In the genomic region with DNA sequence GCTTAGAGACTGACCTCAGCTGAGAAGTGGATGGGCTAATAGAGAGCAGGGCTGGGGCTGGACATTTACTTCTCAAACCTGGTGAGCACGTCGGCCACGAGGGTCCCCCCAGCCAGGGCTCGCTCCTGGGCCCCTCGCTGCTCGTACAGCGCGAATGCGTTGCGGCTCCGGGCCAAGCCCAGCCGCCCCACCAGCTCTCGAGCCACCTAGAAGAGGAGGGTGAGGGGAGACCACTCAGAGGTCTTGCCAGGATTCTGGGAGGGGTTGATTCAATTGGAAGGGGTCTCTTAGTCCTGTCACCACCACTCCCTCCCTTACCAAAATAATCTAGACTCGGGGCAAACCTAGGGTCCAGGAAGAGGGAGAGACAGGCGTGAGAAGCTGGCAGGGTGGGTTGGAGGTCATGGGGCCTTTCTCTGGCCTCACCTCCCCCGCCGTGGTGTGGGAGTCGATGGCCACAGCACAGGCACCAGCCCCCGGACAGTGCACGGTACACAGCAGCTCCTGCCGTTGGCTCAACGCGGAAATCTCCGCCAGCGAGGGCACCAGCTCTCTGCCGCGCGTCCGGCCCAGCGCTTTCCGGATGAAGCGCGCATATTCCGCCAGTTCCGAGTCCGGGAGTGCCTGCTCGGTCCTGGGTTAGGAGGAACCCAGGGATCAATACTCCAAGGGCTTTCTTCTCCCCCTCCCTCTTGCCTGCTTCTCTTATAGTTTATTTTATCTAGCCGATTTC, we compare ENCODE assay signal across 1 cellular context.
TF ChIP-seq lines count a peak whose summit lies in the region.

No MANE protein-coding gene starts in this region.

TF ChIP-seq in GM23338, 12 proteins besides CTCF, POLR2A, EP300 and RAD21:
- TF ChIP-seq EZH2 (IDR thresholded peaks at IDR 0.05; ENCODE audit: low read depth, unreplicated experiment) (no peak), STAT1 (IDR thresholded peaks at IDR 0.05; ENCODE audit: unreplicated experiment) (no peak), EZH2phosphoT487 (IDR thresholded peaks at IDR 0.05; ENCODE audit: unreplicated experiment) (no peak), NANOG (IDR thresholded peaks at IDR 0.05; ENCODE audit: borderline replicate concordance) (no peak), ZNF114 (CRISPR knock-in tag; IDR thresholded peaks at IDR 0.05) (no peak), CREB1 (CRISPR knock-in tag; IDR thresholded peaks at IDR 0.05; ENCODE audit: low read depth) (no peak), ZNF331 (CRISPR knock-in tag; IDR thresholded peaks at IDR 0.05; ENCODE audit: low read depth) (no peak), JUNB (IDR thresholded peaks at IDR 0.05; ENCODE audit: unreplicated experiment) (no peak), POLR2AphosphoS5 (IDR thresholded peaks at IDR 0.05; ENCODE audit: low read depth) (no peak; the same call in 1 of the 2 replicates)
- TF ChIP-seq, protein P1, sequence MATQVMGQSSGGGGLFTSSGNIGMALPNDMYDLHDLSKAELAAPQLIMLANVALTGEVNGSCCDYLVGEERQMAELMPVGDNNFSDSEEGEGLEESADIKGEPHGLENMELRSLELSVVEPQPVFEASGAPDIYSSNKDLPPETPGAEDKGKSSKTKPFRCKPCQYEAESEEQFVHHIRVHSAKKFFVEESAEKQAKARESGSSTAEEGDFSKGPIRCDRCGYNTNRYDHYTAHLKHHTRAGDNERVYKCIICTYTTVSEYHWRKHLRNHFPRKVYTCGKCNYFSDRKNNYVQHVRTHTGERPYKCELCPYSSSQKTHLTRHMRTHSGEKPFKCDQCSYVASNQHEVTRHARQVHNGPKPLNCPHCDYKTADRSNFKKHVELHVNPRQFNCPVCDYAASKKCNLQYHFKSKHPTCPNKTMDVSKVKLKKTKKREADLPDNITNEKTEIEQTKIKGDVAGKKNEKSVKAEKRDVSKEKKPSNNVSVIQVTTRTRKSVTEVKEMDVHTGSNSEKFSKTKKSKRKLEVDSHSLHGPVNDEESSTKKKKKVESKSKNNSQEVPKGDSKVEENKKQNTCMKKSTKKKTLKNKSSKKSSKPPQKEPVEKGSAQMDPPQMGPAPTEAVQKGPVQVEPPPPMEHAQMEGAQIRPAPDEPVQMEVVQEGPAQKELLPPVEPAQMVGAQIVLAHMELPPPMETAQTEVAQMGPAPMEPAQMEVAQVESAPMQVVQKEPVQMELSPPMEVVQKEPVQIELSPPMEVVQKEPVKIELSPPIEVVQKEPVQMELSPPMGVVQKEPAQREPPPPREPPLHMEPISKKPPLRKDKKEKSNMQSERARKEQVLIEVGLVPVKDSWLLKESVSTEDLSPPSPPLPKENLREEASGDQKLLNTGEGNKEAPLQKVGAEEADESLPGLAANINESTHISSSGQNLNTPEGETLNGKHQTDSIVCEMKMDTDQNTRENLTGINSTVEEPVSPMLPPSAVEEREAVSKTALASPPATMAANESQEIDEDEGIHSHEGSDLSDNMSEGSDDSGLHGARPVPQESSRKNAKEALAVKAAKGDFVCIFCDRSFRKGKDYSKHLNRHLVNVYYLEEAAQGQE (IDR thresholded peaks at IDR 0.05; ENCODE audit: unreplicated experiment), result no peak
- TF ChIP-seq, protein P2, sequence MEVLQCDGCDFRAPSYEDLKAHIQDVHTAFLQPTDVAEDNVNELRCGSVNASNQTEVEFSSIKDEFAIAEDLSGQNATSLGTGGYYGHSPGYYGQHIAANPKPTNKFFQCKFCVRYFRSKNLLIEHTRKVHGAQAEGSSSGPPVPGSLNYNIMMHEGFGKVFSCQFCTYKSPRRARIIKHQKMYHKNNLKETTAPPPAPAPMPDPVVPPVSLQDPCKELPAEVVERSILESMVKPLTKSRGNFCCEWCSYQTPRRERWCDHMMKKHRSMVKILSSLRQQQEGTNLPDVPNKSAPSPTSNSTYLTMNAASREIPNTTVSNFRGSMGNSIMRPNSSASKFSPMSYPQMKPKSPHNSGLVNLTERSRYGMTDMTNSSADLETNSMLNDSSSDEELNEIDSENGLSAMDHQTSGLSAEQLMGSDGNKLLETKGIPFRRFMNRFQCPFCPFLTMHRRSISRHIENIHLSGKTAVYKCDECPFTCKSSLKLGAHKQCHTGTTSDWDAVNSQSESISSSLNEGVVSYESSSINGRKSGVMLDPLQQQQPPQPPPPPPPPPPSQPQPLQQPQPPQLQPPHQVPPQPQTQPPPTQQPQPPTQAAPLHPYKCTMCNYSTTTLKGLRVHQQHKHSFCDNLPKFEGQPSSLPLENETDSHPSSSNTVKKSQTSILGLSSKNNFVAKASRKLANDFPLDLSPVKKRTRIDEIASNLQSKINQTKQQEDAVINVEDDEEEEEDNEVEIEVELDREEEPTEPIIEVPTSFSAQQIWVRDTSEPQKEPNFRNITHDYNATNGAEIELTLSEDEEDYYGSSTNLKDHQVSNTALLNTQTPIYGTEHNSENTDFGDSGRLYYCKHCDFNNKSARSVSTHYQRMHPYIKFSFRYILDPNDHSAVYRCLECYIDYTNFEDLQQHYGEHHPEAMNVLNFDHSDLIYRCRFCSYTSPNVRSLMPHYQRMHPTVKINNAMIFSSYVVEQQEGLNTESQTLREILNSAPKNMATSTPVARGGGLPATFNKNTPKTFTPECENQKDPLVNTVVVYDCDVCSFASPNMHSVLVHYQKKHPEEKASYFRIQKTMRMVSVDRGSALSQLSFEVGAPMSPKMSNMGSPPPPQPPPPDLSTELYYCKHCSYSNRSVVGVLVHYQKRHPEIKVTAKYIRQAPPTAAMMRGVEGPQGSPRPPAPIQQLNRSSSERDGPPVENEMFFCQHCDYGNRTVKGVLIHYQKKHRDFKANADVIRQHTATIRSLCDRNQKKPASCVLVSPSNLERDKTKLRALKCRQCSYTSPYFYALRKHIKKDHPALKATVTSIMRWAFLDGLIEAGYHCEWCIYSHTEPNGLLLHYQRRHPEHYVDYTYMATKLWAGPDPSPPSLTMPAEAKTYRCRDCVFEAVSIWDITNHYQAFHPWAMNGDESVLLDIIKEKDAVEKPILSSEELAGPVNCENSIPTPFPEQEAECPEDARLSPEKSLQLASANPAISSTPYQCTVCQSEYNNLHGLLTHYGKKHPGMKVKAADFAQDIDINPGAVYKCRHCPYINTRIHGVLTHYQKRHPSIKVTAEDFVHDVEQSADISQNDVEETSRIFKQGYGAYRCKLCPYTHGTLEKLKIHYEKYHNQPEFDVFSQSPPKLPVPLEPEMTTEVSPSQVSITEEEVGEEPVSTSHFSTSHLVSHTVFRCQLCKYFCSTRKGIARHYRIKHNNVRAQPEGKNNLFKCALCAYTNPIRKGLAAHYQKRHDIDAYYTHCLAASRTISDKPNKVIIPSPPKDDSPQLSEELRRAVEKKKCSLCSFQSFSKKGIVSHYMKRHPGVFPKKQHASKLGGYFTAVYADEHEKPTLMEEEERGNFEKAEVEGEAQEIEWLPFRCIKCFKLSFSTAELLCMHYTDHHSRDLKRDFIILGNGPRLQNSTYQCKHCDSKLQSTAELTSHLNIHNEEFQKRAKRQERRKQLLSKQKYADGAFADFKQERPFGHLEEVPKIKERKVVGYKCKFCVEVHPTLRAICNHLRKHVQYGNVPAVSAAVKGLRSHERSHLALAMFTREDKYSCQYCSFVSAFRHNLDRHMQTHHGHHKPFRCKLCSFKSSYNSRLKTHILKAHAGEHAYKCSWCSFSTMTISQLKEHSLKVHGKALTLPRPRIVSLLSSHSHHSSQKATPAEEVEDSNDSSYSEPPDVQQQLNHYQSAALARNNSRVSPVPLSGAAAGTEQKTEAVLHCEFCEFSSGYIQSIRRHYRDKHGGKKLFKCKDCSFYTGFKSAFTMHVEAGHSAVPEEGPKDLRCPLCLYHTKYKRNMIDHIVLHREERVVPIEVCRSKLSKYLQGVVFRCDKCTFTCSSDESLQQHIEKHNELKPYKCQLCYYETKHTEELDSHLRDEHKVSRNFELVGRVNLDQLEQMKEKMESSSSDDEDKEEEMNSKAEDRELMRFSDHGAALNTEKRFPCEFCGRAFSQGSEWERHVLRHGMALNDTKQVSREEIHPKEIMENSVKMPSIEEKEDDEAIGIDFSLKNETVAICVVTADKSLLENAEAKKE (CRISPR knock-in tag; IDR thresholded peaks at IDR 0.05), result no peak
- TF ChIP-seq, protein P3, sequence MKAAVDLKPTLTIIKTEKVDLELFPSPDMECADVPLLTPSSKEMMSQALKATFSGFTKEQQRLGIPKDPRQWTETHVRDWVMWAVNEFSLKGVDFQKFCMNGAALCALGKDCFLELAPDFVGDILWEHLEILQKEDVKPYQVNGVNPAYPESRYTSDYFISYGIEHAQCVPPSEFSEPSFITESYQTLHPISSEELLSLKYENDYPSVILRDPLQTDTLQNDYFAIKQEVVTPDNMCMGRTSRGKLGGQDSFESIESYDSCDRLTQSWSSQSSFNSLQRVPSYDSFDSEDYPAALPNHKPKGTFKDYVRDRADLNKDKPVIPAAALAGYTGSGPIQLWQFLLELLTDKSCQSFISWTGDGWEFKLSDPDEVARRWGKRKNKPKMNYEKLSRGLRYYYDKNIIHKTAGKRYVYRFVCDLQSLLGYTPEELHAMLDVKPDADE (IDR thresholded peaks at IDR 0.05), result no peak
